Comparison of ENCODE assay signal across 18 cellular contexts in the genomic region with DNA sequence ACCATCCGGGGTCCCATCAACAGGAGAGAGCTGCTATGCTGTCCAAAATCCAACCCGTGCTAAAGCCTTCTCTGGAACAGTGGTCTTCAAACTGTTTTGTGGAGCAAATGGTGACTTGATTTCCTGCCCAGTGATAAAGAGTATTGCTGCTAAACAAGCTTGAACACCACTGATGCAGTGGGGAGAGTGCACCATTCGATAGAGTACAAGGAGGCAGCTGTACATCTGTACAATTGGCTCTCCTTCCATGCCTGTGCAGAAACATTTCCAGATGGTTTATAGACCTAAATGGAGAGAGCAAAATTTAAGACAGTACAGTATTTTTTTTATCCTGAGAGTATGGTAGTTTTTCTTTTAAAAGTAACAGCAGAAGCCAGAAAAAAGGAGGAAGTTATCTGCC. TPM values are rescaled to one million over a fixed set of nuclear protein-coding genes. Genes with fewer than 3 reads are reported as not detected.
"Had no signal": no experiment of that assay in that cellular context is flagged by ENCODE, and none has a peak within 500 bp of the region (broad histone marks: within the 10 kb centered on the region; RNA-seq: fewer than 3 reads in every experiment).

No MANE protein-coding gene starts in this region.

- H3K27me3 Mint-ChIP-seq: activated CD4-positive, alpha-beta T cell treated with anti-CD3 and anti-CD28 coated beads for 36 hours; activated CD8-positive, alpha-beta T cell treated with anti-CD3 and anti-CD28 coated beads for 36 hours; central memory CD8-positive, alpha-beta T cell had no signal

- H3K4me1 ChIP-seq: body of pancreas, tibial artery, vagina had no signal

- ATAC-seq: activated CD4-positive, alpha-beta T cell treated with anti-CD3 and anti-CD28 coated beads for 36 hours; activated CD8-positive, alpha-beta T cell treated with anti-CD3 and anti-CD28 coated beads for 36 hours; body of pancreas; gastroesophageal sphincter; left ventricle myocardium superior had no signal

- DNase-seq: activated CD4-positive, alpha-beta T cell treated with anti-CD3 and anti-CD28 coated beads for 36 hours; activated CD8-positive, alpha-beta T cell treated with anti-CD3 and anti-CD28 coated beads for 36 hours; activated naive CD4-positive, alpha-beta T cell treated with Interleukin-2 at 50 U/mL for 16 hours; amniotic stem cell; body of pancreas; effector memory CD4-positive, alpha-beta T cell; kidney; left ventricle myocardium superior; mesenchymal stem cell; retina; stimulated activated CD4-positive, alpha-beta T cell treated with anti-CD3 and anti-CD28 coated beads, Interleukin-4, amount 100 ng/mL, for 1 hour; WERI-Rb-1 had no signal

- H3K27ac ChIP-seq: body of pancreas, gastroesophageal sphincter, tibial artery, vagina, WERI-Rb-1 had no signal

- FAIRE-seq: kidney had no signal

- H3K4me3 Mint-ChIP-seq: activated CD4-positive, alpha-beta T cell treated with anti-CD3 and anti-CD28 coated beads for 36 hours; activated CD8-positive, alpha-beta T cell treated with anti-CD3 and anti-CD28 coated beads for 36 hours; activated T-helper 1 cell treated with anti-CD3 and anti-CD28 coated beads, Interleukin-12 subunit alpha, Interleukin-12 subunit beta, Interleukin-2, Interleukin-4 antibody, amounts not matched to agents 30 ng/mL and 10 ng/mL and 1 ng/mL, durations not matched to agents 14 hours and 24 hours and 36 hours; central memory CD8-positive, alpha-beta T cell; neural crest cell had no signal

- H3K9me3 Mint-ChIP-seq: activated CD8-positive, alpha-beta T cell treated with anti-CD3 and anti-CD28 coated beads for 36 hours; activated T-helper 1 cell treated with anti-CD3 and anti-CD28 coated beads, Interleukin-12 subunit alpha, Interleukin-12 subunit beta, Interleukin-2, Interleukin-4 antibody, amounts not matched to agents 30 ng/mL and 10 ng/mL and 1 ng/mL, durations not matched to agents 14 hours and 24 hours and 36 hours; central memory CD8-positive, alpha-beta T cell; neural crest cell had no signal

- H3K36me3 ChIP-seq: gastroesophageal sphincter, tibial artery, vagina had no signal

- H3K27me3 ChIP-seq: body of pancreas, gastroesophageal sphincter, tibial artery, vagina had no signal

- H3K9me3 ChIP-seq: body of pancreas, gastroesophageal sphincter, tibial artery, vagina had no signal

- H3K27ac Mint-ChIP-seq: activated CD4-positive, alpha-beta T cell treated with anti-CD3 and anti-CD28 coated beads for 36 hours; activated CD8-positive, alpha-beta T cell treated with anti-CD3 and anti-CD28 coated beads for 36 hours; activated T-helper 1 cell treated with anti-CD3 and anti-CD28 coated beads, Interleukin-12 subunit alpha, Interleukin-12 subunit beta, Interleukin-2, Interleukin-4 antibody, amounts not matched to agents 30 ng/mL and 10 ng/mL and 1 ng/mL, durations not matched to agents 14 hours and 24 hours and 36 hours had no signal

- H3K4me3 ChIP-seq: body of pancreas, gastroesophageal sphincter, tibial artery, vagina had no signal

RNA-seq across cellular contexts. Expression of gene MROH2A, which starts 56.2 kb away (rescaled TPM):
- total RNA-seq: activated CD4-positive, alpha-beta T cell treated with anti-CD3 and anti-CD28 coated beads for 36 hours; activated CD8-positive, alpha-beta T cell treated with anti-CD3 and anti-CD28 coated beads for 36 hours; activated T-helper 1 cell treated with anti-CD3 and anti-CD28 coated beads, Interleukin-12 subunit alpha, Interleukin-12 subunit beta, Interleukin-2, Interleukin-4 antibody, amounts not matched to agents 30 ng/mL and 10 ng/mL and 1 ng/mL, durations not matched to agents 14 hours and 24 hours and 36 hours; body of pancreas; gastroesophageal sphincter; kidney; left ventricle myocardium superior; neural crest cell; vagina had no signal
